Comparison of ENCODE assay signal across 22 cellular contexts in the genomic region with DNA sequence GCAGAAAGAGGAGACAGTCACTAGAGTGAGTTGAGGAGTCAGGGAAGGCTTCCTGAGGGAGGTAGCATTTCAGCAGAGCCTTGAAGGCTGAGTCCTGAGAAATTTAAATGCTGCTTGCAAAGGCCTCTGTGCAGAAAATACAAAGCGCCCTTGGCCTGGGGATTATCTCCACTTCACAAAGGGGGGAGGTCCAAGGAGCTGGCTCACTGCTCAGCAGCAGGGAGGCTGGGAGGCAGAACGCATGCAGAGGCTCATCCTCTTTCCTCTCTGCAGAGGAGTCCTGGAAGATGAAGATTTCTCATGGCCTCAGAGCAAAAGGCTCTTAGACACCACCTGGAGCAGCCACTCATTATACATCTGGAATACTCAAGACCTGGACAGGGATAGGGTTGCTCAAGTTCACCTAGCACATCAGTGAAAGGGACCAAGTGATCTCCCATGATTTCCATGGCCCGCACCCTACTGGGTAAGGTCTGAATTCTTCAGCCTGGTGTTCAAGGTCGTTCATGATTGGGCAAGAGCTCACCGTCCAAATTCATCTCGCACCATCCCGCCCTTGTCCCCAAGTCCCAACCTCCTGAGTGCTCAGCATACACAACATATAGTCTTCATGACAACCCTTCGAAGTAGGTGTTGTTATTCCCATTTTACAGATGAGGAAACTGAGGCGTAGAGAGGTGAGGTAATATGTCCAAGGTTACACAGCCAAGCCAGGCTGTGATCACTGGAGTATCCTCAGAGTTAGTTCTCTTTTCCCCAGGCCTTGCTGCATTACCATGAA. TPM values are rescaled to one million over a fixed set of nuclear protein-coding genes. Genes with fewer than 3 reads are reported as not detected.
DNase-seq lines count a peak whose midpoint lies in the region; ATAC-seq and TF ChIP-seq lines count a peak whose summit lies in the region.
"Had no signal": no experiment of that assay in that cellular context is flagged by ENCODE, and none has a peak within 500 bp of the region (broad histone marks: within the 10 kb centered on the region; RNA-seq: fewer than 3 reads in every experiment).

No MANE protein-coding gene starts in this region.

- H3K27ac ChIP-seq in rectal smooth muscle tissue (ENCODE audit: low read depth, low read length): peak overlapping the region; percentile 97
- H3K27ac ChIP-seq: HL-60 had no signal

- no peak overlapping the region for H3K4me3 ChIP-seq in rectal smooth muscle tissue (ENCODE audit: low read length)

- no peaks in the 10 kb centered on the region for H3K27me3 ChIP-seq in rectal smooth muscle tissue (ENCODE audit: control insufficient read depth, insufficient read depth, low read length)
- H3K27me3 ChIP-seq: BE2C had no signal

- H3K4me3 Mint-ChIP-seq in natural killer cell (no peak overlapping the region), immature natural killer cell (peak overlapping the region in 2 of 5 donors; percentile 37 to 59)
- no peak overlapping the region for H3K4me3 Mint-ChIP-seq in natural killer cell treated with Interleukin-12 subunit alpha and Interleukin-12 subunit beta and Interleukin-15 and Interleukin-18, amount 100 ng/mL, for 72 hours
- H3K4me3 Mint-ChIP-seq: CD4-positive, alpha-beta T cell had no signal

- H3K36me3 Mint-ChIP-seq in natural killer cell (peaks cover 9% of the 10 kb centered on the region), immature natural killer cell (peaks cover 4 to 10% (median 10%) of the 10 kb centered on the region in 3 donors)
- peaks cover 9% of the 10 kb centered on the region for H3K36me3 Mint-ChIP-seq in natural killer cell treated with Interleukin-12 subunit alpha and Interleukin-12 subunit beta and Interleukin-15 and Interleukin-18, amount 100 ng/mL, for 72 hours

- peaks cover 37 to 59% of the 10 kb centered on the region in 2 donors for H3K4me1 Mint-ChIP-seq in natural killer cell
- peaks cover 33 to 44% of the 10 kb centered on the region in 2 donors for H3K4me1 Mint-ChIP-seq in natural killer cell treated with Interleukin-12 subunit alpha and Interleukin-12 subunit beta and Interleukin-15 and Interleukin-18, amount 100 ng/mL, for 72 hours (ENCODE audit: low read depth in 2 of 2)
- H3K4me1 Mint-ChIP-seq in immature natural killer cell: peaks cover 55 to 77% of the 10 kb centered on the region in 2 donors

- H3K27me3 Mint-ChIP-seq in natural killer cell (ENCODE audit: low read depth in 2 of 2) (peaks cover 0 to 2% of the 10 kb centered on the region in 2 donors), immature natural killer cell (ENCODE audit: low read depth in 3 of 3) (peaks cover 8 to 12% (median 9%) of the 10 kb centered on the region in 3 donors)
- no peaks in the 10 kb centered on the region for H3K27me3 Mint-ChIP-seq in natural killer cell treated with Interleukin-12 subunit alpha and Interleukin-12 subunit beta and Interleukin-15 and Interleukin-18, amount 100 ng/mL, for 72 hours
- H3K27me3 Mint-ChIP-seq: CD4-positive, alpha-beta T cell had no signal

- ATAC-seq in natural killer cell: no peak
- ATAC-seq in natural killer cell treated with Interleukin-12 subunit alpha and Interleukin-12 subunit beta and Interleukin-15 and Interleukin-18, amount 100 ng/mL, for 72 hours: no peak
- ATAC-seq in HG02870 (IDR thresholded peaks at IDR 0.05; ENCODE audit: unreplicated experiment): no peak

- H3K27ac Mint-ChIP-seq in natural killer cell (peak overlapping the region; percentile 83 to 84), immature natural killer cell (peak overlapping the region; percentile 85 to 99 (median 96))
- H3K27ac Mint-ChIP-seq in natural killer cell treated with Interleukin-12 subunit alpha and Interleukin-12 subunit beta and Interleukin-15 and Interleukin-18, amount 100 ng/mL, for 72 hours: peak overlapping the region in 1 of 2 donors; percentile 18
- H3K27ac Mint-ChIP-seq: CD4-positive, alpha-beta T cell had no signal

- intact Hi-C loops in natural killer cell (cut with micrococcal nuclease): loop anchor here (2.0 kb wide), 1 partner anchor 49 kb away; no protein-coding TSS in a partner anchor

- H3K4me1 ChIP-seq in rectal smooth muscle tissue (ENCODE audit: control insufficient read depth, insufficient read depth, low read length): peaks cover 29% of the 10 kb centered on the region
- H3K4me1 ChIP-seq: BE2C had no signal

- H3K9ac ChIP-seq in rectal smooth muscle tissue (ENCODE audit: low read length): no peak overlapping the region

- DNase-seq in natural killer cell: no peak
- DNase-seq in natural killer cell treated with Interleukin-12 subunit alpha and Interleukin-12 subunit beta and Interleukin-15 and Interleukin-18, amount 100 ng/mL, for 72 hours (ENCODE audit: low spot score): no peak
- no peak for DNase-seq in immature natural killer cell
- no peak for DNase-seq in cerebellar cortex (ENCODE audit: low spot score)
- no peak for DNase-seq in hippocampal formation (lab: John Stamatoyannopoulos, UW)
- DNase-seq in NCI-H2171 treated with DMSO at 0.1 percent for 48 hours (lab: John Stamatoyannopoulos, UW): no peak
- DNase-seq: 8988T; BE2C; Calu3; CD4-positive, alpha-beta T cell; DMS53; HCEC 1CT; KBM-7; MV-4-11; NCI-H1417; NCI-H187 treated with DMSO at 0.1 percent for 48 hours; NCI-H2171; NCI-H446 treated with DMSO at 0.1 percent for 48 hours; NCI-H774 had no signal

- H3K9me3 Mint-ChIP-seq in natural killer cell (peaks cover 3 to 7% of the 10 kb centered on the region in 2 donors), immature natural killer cell (peaks cover 0 to 12% (median 6%) of the 10 kb centered on the region in 6 donors)
- H3K9me3 Mint-ChIP-seq in natural killer cell treated with Interleukin-12 subunit alpha and Interleukin-12 subunit beta and Interleukin-15 and Interleukin-18, amount 100 ng/mL, for 72 hours: peaks cover 8% of the 10 kb centered on the region

- TF ChIP-seq CTCF in natural killer cell (IDR thresholded peaks at IDR 0.05): no peak

- no peaks in the 10 kb centered on the region for H3K36me3 ChIP-seq in rectal smooth muscle tissue (ENCODE audit: control insufficient read depth, insufficient read depth, low read length)
- H3K36me3 ChIP-seq: BE2C had no signal

RNA-seq across cellular contexts. Expression of a gene that starts 9.0 kb away (rescaled TPM):
- 10 to 100 TPM; 16.0 to 23.9 (median 20.5) TPM for total RNA-seq in natural killer cell
- 1 to 10 TPM in 1 of 2 donors, under 1 TPM in 1; 0.29 to 1.1 TPM for total RNA-seq in natural killer cell treated with Interleukin-12 subunit alpha and Interleukin-12 subunit beta and Interleukin-15 and Interleukin-18, amount 100 ng/mL, for 72 hours
- polyA plus RNA-seq in immature natural killer cell: 1 to 10 TPM; 2.1 to 6.4 (median 4.8) TPM
- total RNA-seq: Calu3; CD4-positive, alpha-beta T cell had no signal

Comparison
In these comparisons a context has a peak if more than half of its experiments do, and no peak if none do; other contexts are left out.
1. RNA of a gene that starts 9.0 kb away (total RNA-seq): 16.0 to 23.9 TPM in natural killer cell; 0.29 to 1.1 TPM in natural killer cell treated with Interleukin-12 subunit alpha and Interleukin-12 subunit beta and Interleukin-15 and Interleukin-18, amount 100 ng/mL, for 72 hours; every median in the first group is over 4 times any median in the second.